Comparison of ENCODE assay signal across 8 cellular contexts in genomic region chr15:81133782-81134461, GRCh38. TPM values are rescaled to one million over a fixed set of nuclear protein-coding genes. Genes with fewer than 3 reads are reported as not detected.
DNase-seq lines count a peak whose midpoint lies in the region; ATAC-seq, FAIRE-seq and TF ChIP-seq lines count a peak whose summit lies in the region.

TSS of gene CFAP161 (plus strand) at chr15:81134270. CDS start at chr15:81134330, 60 bp downstream.

- H3K27me3 Mint-ChIP-seq in activated naive CD8-positive, alpha-beta T cell treated with anti-CD3 and anti-CD28 coated beads, Interleukin-2, amount 10 ng/mL, durations not matched to agents 7 days and 5 days = peaks cover 76% of the 10 kb centered on the region

- no peak within 1 kb of the TSS for H3K9ac ChIP-seq in parathyroid adenoma

- peak; percentile 42 for ATAC-seq in activated naive CD8-positive, alpha-beta T cell treated with anti-CD3 and anti-CD28 coated beads, Interleukin-2, amount 10 ng/mL, durations not matched to agents 7 days and 5 days (ENCODE audit: low read depth)
- peak; percentile 98 for ATAC-seq in left ventricle myocardium superior
- no peak for ATAC-seq in GM21515 (IDR thresholded peaks at IDR 0.05; ENCODE audit: unreplicated experiment)
- no peak for ATAC-seq in GM21528 (IDR thresholded peaks at IDR 0.05; ENCODE audit: low FRiP score, unreplicated experiment)

- POLR2A ChIA-PET in activated naive CD8-positive, alpha-beta T cell treated with anti-CD3 and anti-CD28 coated beads, Interleukin-2, amount 10 ng/mL, durations not matched to agents 7 days and 5 days (lab: Charles Lee) = interaction anchor here (0.6 kb wide), 1 partner anchor 130 kb away, joined by 4 read pairs; no protein-coding TSS in a partner anchor

- H3K36me3 ChIP-seq in parathyroid adenoma (ENCODE audit: control insufficient read depth, insufficient read depth, low read length) = no peaks in the 10 kb centered on the region

- no peaks in the 10 kb centered on the region for H3K4me1 ChIP-seq in parathyroid adenoma

- intact Hi-C loops in left ventricle myocardium superior (cut with micrococcal nuclease) = no loop called here

- no peak for FAIRE-seq in GM19239 (lab: Jason Lieb, UNC)

- no peaks in the 10 kb centered on the region for H3K27me3 ChIP-seq in parathyroid adenoma (ENCODE audit: control insufficient read depth, insufficient read depth, low read length)

- peak within 1 kb of the TSS; percentile 62 for H3K4me3 ChIP-seq in parathyroid adenoma (ENCODE audit: low read depth, low read length)

- TF ChIP-seq CTCF in GM13976 (IDR thresholded peaks at IDR 0.05; ENCODE audit: borderline replicate concordance, control extremely low read depth, extremely low read depth, insufficient read depth, missing control alignments) = no peak
- no peak for TF ChIP-seq CTCF in parathyroid adenoma (IDR thresholded peaks at IDR 0.05)

- no peaks in the 10 kb centered on the region for H3K79me2 ChIP-seq in parathyroid adenoma

- in situ Hi-C loops in GM13976 (cut with MboI; ENCODE audit: low sequenced_read_pairs, unreplicated experiment) = no loop called here

- H3K9me3 Mint-ChIP-seq in activated naive CD8-positive, alpha-beta T cell treated with anti-CD3 and anti-CD28 coated beads, Interleukin-2, amount 10 ng/mL, durations not matched to agents 7 days and 5 days = peaks cover 5% of the 10 kb centered on the region

- no peak within 1 kb of the TSS for H3K27ac Mint-ChIP-seq in activated naive CD8-positive, alpha-beta T cell treated with anti-CD3 and anti-CD28 coated beads, Interleukin-2, amount 10 ng/mL, durations not matched to agents 7 days and 5 days

- H3K36me3 Mint-ChIP-seq in activated naive CD8-positive, alpha-beta T cell treated with anti-CD3 and anti-CD28 coated beads, Interleukin-2, amount 10 ng/mL, durations not matched to agents 7 days and 5 days = no peaks in the 10 kb centered on the region

- peaks cover 2% of the 10 kb centered on the region for H3K4me1 Mint-ChIP-seq in activated naive CD8-positive, alpha-beta T cell treated with anti-CD3 and anti-CD28 coated beads, Interleukin-2, amount 10 ng/mL, durations not matched to agents 7 days and 5 days

- no peaks in the 10 kb centered on the region for H3K9me3 ChIP-seq in parathyroid adenoma (ENCODE audit: control insufficient read depth, low read length)

- H3K27ac ChIP-seq in parathyroid adenoma = no peak within 1 kb of the TSS

- peak within 1 kb of the TSS; percentile 80 for H2AFZ ChIP-seq in parathyroid adenoma

- DNase-seq in GM13976 (ENCODE audit: low spot score) = peak; percentile 53
- DNase-seq in NCI-H345 treated with DMSO at 0.1 percent for 48 hours (lab: John Stamatoyannopoulos, UW; ENCODE audit: unreplicated experiment) = peak; percentile 38
- DNase-seq in activated naive CD8-positive, alpha-beta T cell treated with anti-CD3 and anti-CD28 coated beads, Interleukin-2, amount 10 ng/mL, durations not matched to agents 7 days and 5 days = peak; percentile 41
- peak; percentile 92 for DNase-seq in left ventricle myocardium superior
- DNase-seq in GM19239 (ENCODE audit: insufficient read length, low spot score) = no peak

- H3K4me3 Mint-ChIP-seq in activated naive CD8-positive, alpha-beta T cell treated with anti-CD3 and anti-CD28 coated beads, Interleukin-2, amount 10 ng/mL, durations not matched to agents 7 days and 5 days = peak within 1 kb of the TSS; percentile 48

- peak within 1 kb of the TSS; percentile 80 for H3K4me2 ChIP-seq in parathyroid adenoma (ENCODE audit: low read length)

RNA-seq across cellular contexts. Expression of gene CFAP161, which starts in this region (rescaled TPM):
- total RNA-seq in activated naive CD8-positive, alpha-beta T cell treated with anti-CD3 and anti-CD28 coated beads, Interleukin-2, amount 10 ng/mL, durations not matched to agents 7 days and 5 days = not detected
- total RNA-seq in left ventricle myocardium superior = 0.94 TPM

Comparison
In these comparisons a context has a peak if more than half of its experiments do, and no peak if none do; other contexts are left out.
1. Peak in DNase-seq and ATAC-seq in activated naive CD8-positive, alpha-beta T cell treated with anti-CD3 and anti-CD28 coated beads, Interleukin-2, amount 10 ng/mL, durations not matched to agents 7 days and 5 days; RNA of the gene not detected or under 1 TPM.
2. Peak in DNase-seq and ATAC-seq in left ventricle myocardium superior; RNA of the gene not detected or under 1 TPM.